ENCODE assay signal across 15 cellular contexts in the genomic region with DNA sequence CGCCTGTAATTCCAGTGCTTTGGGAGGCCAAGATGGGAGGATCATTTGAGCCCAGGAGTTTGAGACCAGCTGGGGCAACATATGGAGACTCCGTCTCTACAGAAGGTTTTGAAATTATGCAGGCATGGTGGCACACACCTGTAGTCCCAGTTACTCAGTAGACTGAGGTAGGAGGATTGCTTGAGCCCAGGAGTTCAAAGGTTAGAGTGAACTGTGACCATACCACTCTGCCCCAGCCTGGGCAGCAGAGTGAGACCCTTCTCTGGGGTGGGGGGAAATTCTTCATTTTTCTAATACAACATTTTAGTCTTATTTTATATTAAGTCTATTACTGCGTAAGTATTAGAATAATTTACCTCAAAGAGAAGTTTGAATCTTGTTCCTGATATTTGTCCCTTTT.
"Had no signal": no experiment of that assay in that cellular context is flagged by ENCODE, and none has a peak within 500 bp of the region (broad histone marks: within the 10 kb centered on the region; RNA-seq: fewer than 3 reads in every experiment).

No MANE protein-coding gene starts in this region.

- H3K4me3 Mint-ChIP-seq: naive thymus-derived CD8-positive, alpha-beta T cell; T-cell; type B pancreatic cell had no signal

- H3K9me3 Mint-ChIP-seq: naive thymus-derived CD8-positive, alpha-beta T cell; T-cell had no signal

- H3K27ac Mint-ChIP-seq: type B pancreatic cell had no signal

- DNase-seq: activated CD4-positive, alpha-beta T cell treated with anti-CD3 and anti-CD28 coated beads, Interleukin-2, amount 50 U/mL, for 1 hour; activated gamma-delta T cell; adrenal gland; erythroblast; foreskin melanocyte; glutamatergic neuron; hippocampal formation; left cardiac atrium; naive thymus-derived CD8-positive, alpha-beta T cell; right cardiac atrium; SIG-M5; T-cell; testis had no signal

- ATAC-seq: left cardiac atrium; naive thymus-derived CD8-positive, alpha-beta T cell; right cardiac atrium; SK-N-SH treated with all-trans-retinoic acid at 6 μM for 48 hours; T-cell had no signal

- H3K27me3 Mint-ChIP-seq: naive thymus-derived CD8-positive, alpha-beta T cell; T-cell; type B pancreatic cell had no signal
